8 cellular contexts compared by ENCODE assay signal in the genomic region with DNA sequence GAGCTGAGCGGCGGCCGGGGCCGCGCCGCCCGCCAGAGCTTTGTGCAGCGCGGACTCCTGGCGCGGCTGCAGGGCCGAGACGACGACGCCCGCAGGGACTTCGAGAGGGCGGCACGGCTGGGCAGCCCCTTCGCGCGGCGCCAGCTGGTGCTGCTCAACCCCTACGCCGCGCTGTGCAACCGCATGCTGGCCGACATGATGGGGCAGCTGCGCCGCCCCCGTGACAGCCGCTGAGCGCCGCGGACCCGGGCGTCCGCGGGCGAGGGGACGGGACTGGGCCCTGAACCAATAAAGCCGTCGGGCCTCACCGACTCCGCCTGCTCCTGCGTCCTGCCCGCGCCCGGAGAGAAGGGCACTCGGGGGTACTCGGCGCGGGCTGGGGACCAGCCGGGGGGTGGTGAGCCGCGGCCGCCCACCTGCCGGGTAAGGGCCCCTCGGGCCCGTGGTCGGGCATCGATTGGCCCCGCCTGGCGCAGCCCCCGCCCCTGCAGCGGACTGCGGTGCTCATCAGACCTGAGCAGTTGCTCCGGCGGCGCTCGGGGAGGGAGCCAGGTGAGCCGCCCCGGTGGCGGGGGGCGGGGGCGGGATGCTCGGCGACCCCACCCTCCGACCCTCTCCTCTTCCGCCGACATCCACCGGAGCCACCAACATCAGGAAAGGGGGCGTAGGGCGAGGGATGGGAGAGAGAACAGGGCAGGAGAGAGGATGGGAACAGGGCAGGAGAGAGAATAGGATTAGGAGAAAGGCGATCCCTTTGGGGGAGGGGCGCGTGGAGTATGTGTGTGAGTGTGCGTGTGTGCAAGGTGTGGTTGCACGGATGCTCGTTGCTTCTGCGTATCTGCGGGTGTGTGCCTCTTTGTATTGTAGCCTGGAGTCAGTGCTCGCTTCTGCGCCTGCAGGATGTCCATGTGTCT. TPM values are rescaled to one million over a fixed set of nuclear protein-coding genes. Genes with fewer than 3 reads are reported as not detected.
DNase-seq lines count a peak whose midpoint lies in the region; ATAC-seq and TF ChIP-seq lines count a peak whose summit lies in the region.

A gene (plus strand): TSS at position 510 of the 914 bp plus-strand sequence. CDS start 610 bp downstream, outside the sequence.

- peaks cover 16% of the 10 kb centered on the region for H3K9me3 Mint-ChIP-seq in glutamatergic neuron (ENCODE audit: unreplicated experiment)

- H3K4me3 Mint-ChIP-seq in glutamatergic neuron (ENCODE audit: unreplicated experiment), result peak within 1 kb of the TSS; percentile 96

- no peaks in the 10 kb centered on the region for H3K36me3 Mint-ChIP-seq in glutamatergic neuron (ENCODE audit: unreplicated experiment)

- peaks cover 26% of the 10 kb centered on the region for H3K27me3 Mint-ChIP-seq in glutamatergic neuron (ENCODE audit: unreplicated experiment)

- peak within 1 kb of the TSS; percentile 68 for H3K27ac ChIP-seq in substantia nigra (ENCODE audit: low read depth, low read length, poor library complexity, severe bottlenecking)

- TF ChIP-seq CTCF in glutamatergic neuron (IDR thresholded peaks at IDR 0.05; ENCODE audit: partially characterized antibody, unreplicated experiment) (no peak), omental fat pad (IDR thresholded peaks at IDR 0.05) (no peak)

- peak within 1 kb of the TSS; percentile 96 for H3K27ac Mint-ChIP-seq in glutamatergic neuron (ENCODE audit: unreplicated experiment)

- peaks cover 13% of the 10 kb centered on the region for H3K4me1 Mint-ChIP-seq in glutamatergic neuron (ENCODE audit: low read depth, unreplicated experiment)

- ATAC-seq in GM18520 (IDR thresholded peaks at IDR 0.05; ENCODE audit: unreplicated experiment) (peak; percentile 41), HG03442 (IDR thresholded peaks at IDR 0.05; ENCODE audit: unreplicated experiment) (peak; percentile 64), omental fat pad (ENCODE audit: low FRiP score) (peak; percentile 78)

- peak; percentile 95 for DNase-seq in 8988T
- DNase-seq in SHP77 (lab: John Stamatoyannopoulos, UW), result peak; percentile 33 to 59
- DNase-seq in activated naive CD4-positive, alpha-beta T cell treated with Interleukin-2 at 50 U/mL for 16 hours, result peak; percentile 82
- peak; percentile 90 for DNase-seq in glutamatergic neuron
- DNase-seq in omental fat pad (ENCODE audit: low spot score), result no peak
- DNase-seq in substantia nigra (lab: John Stamatoyannopoulos, UW), result peak in 45 of 49 donors; percentile 22 to 81 (median 60)

RNA-seq across cellular contexts. Expression of the gene that starts here (rescaled TPM):
- total RNA-seq in glutamatergic neuron (ENCODE audit: unreplicated experiment) (76.8 TPM), omental fat pad (10 to 100 TPM in 3 of 4 donors, 1 to 10 TPM in 1; 9.1 to 19.9 (median 11.8) TPM)
